Comparison of ENCODE assay signal across 8 cellular contexts in genomic region chr21:26844258-26845065, GRCh38. TPM values are rescaled to one million over a fixed set of nuclear protein-coding genes. Genes with fewer than 3 reads are reported as not detected.
DNase-seq lines count a peak whose midpoint lies in the region; ATAC-seq and TF ChIP-seq lines count a peak whose summit lies in the region.

No MANE protein-coding gene starts in this region.

- peak overlapping the region; percentile 65 to 88 (median 80) for H3K4me3 ChIP-seq in gastrocnemius medialis

- no peak for TF ChIP-seq POLR2A in gastrocnemius medialis (IDR thresholded peaks at IDR 0.05)

- no peak for TF ChIP-seq CTCF in MCF 10A (IDR thresholded peaks at IDR 0.05; ENCODE audit: unreplicated experiment)
- no peak for TF ChIP-seq CTCF in gastrocnemius medialis (IDR thresholded peaks at IDR 0.05 in 4 of 5, conservative IDR thresholded peaks at IDR 0.05 in 1 of 5)

- H3K4me1 ChIP-seq in gastrocnemius medialis, result peaks cover 27 to 31% of the 10 kb centered on the region in 2 donors

- BruUV-seq in MCF 10A (replicated peaks; lab: Mats Ljungman, UMichigan), result TSS peak; percentile 53

- intact Hi-C loops in MCF 10A (cut with micrococcal nuclease), result loop anchor here (5.0 to 10.0 kb wide), 2 partner anchors 1373 to 1790 kb away; no protein-coding TSS in a partner anchor
- intact Hi-C loops in gastrocnemius medialis (cut with DNase I; ENCODE audit: low total_unique reads), result loop anchor here (1.0 to 5.0 kb wide), 4 partner anchors 123 to 1903 kb away; partner anchors contain the start of genes ADAMTS5, ATP5PF and GABPA

- POLR2A ChIA-PET in MCF 10A (lab: Yijun Ruan, JAX), result interaction anchor here (0.7 to 1.3 kb wide), 3 partner anchors 92 to 852 kb away, joined by 3 read pairs; no protein-coding TSS in a partner anchor

- H3K27ac ChIP-seq in gastrocnemius medialis, result peak overlapping the region; percentile 88 to 96 (median 90)

- no peaks in the 10 kb centered on the region for H3K9me3 ChIP-seq in gastrocnemius medialis

- H3K27me3 Mint-ChIP-seq in MCF 10A (ENCODE audit: insufficient read depth, unreplicated experiment), result peaks cover 29% of the 10 kb centered on the region

- H3K4me1 Mint-ChIP-seq in MCF 10A (ENCODE audit: insufficient read depth, unreplicated experiment), result peaks cover 38% of the 10 kb centered on the region

- no peaks in the 10 kb centered on the region for H3K9me3 Mint-ChIP-seq in MCF 10A (ENCODE audit: unreplicated experiment)

- no peaks in the 10 kb centered on the region for H3K27me3 ChIP-seq in gastrocnemius medialis

- peak overlapping the region; percentile 76 for H3K4me3 Mint-ChIP-seq in MCF 10A (ENCODE audit: unreplicated experiment)

- H3K36me3 Mint-ChIP-seq in MCF 10A (ENCODE audit: insufficient read depth, unreplicated experiment), result no peaks in the 10 kb centered on the region

- in situ Hi-C loops in gastrocnemius medialis (cut with MboI; ENCODE audit: low sequenced_read_pairs in 4 of 4), result loop anchor here (5.0 to 25.0 kb wide), 6 partner anchors 70 to 1900 kb away; no protein-coding TSS in a partner anchor

- CTCF ChIA-PET in MCF 10A (lab: Yijun Ruan, JAX), result interaction anchor here (0.5 to 4.6 kb wide), 24 partner anchors 11 to 1922 kb away, joined by 3 to 29 read pairs (median 4); no protein-coding TSS in a partner anchor

- peaks cover 0 to 26% of the 10 kb centered on the region in 2 donors for H3K36me3 ChIP-seq in gastrocnemius medialis

- DNase-seq in Daoy (ENCODE audit: low read depth), result peak; percentile 58
- peak; percentile 27 for DNase-seq in NCI-H2171 (lab: John Stamatoyannopoulos, UW)
- peak; percentile 44 for DNase-seq in MCF 10A (ENCODE audit: unreplicated experiment)
- peak; percentile 25 for DNase-seq in iPS-NIHi7 (ENCODE audit: extremely low spot score)
- DNase-seq in gastrocnemius medialis, result peak; percentile 56 to 73
- DNase-seq in NCI-H82 treated with DMSO at 0.1 percent for 48 hours (lab: John Stamatoyannopoulos, UW; ENCODE audit: unreplicated experiment), result no peak

- H3K27ac Mint-ChIP-seq in MCF 10A (ENCODE audit: low read depth, unreplicated experiment), result no peak overlapping the region

- ATAC-seq in gastrocnemius medialis, result peak; percentile 28 to 40
- no peak for ATAC-seq in HG03469 (IDR thresholded peaks at IDR 0.05; ENCODE audit: unreplicated experiment)
- ATAC-seq in GM21576 (IDR thresholded peaks at IDR 0.05; ENCODE audit: unreplicated experiment), result no peak

RNA-seq across cellular contexts. Expression of gene ADAMTS1, which starts 0.7 kb away (rescaled TPM):
- 33.1 and 35.2 TPM in 2 replicates for total RNA-seq in Daoy (2014; rRNA removed; shearing (Covaris generic))
- total RNA-seq in MCF 10A (2022), result 1.3 and 1.4 TPM in 2 replicates
- 10 to 100 TPM; 23.7 to 43.8 (median 33.1) TPM for total RNA-seq in gastrocnemius medialis

Comparison
In these comparisons a context has a peak if more than half of its experiments do, and no peak if none do; other contexts are left out.
1. ATAC-seq: peak in gastrocnemius medialis (2 of 2); none in HG03469 (single experiment) and GM21576 (single experiment).
2. RNA of gene ADAMTS1, which starts 0.7 kb away (total RNA-seq): 23.7 to 43.8 TPM in gastrocnemius medialis and 33.1 to 35.2 TPM in Daoy; 1.3 to 1.4 TPM in MCF 10A; every median in the first group is over 10 times any median in the second.